In the genomic region with DNA sequence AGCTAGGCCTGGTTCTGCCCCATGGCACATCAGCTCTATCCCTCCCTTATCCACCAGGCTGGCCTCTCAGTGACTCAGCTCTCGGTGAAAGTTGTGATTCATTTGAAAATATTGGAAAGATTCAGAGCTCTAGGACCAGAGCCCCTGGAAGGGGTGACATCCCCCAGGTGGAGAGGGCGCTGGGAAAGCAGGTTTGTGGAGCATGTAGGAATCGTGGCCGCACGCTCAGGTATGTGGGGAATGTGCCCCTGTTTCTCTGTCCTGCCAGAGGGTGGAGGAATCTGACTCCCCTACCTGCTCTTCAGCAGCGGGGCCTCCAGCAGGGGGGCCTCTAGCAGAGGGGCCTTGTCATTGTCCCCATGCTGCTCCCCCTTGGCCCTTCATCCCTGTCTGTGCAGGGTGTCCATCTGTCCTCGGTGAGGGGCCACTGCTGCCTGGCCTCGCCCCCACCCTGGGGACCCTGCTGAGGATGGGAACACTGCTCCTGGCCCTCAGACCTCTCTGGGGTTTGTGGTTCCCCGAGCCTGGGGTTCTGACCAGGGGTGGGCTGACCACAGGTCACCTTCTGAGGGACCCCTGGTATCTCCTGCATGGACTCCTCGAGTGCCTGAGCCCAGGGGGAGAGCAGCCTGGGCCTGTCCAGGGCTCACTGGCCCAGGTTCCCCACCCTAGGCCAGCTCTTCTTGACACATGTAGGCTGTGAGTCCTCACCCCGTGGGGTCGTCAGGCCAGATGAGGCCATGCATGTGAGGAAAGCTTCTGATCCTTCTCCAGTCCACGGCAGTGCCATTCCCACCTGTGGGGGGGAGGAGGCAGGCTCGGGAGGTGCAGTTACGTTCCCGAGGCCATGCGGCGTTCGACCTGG, we compare ENCODE assay signal across 15 cellular contexts. TPM values are rescaled to one million over a fixed set of nuclear protein-coding genes. Genes with fewer than 3 reads are reported as not detected.
DNase-seq lines count a peak whose midpoint lies in the region; ATAC-seq and TF ChIP-seq lines count a peak whose summit lies in the region.
"Had no signal": no experiment of that assay in that cellular context is flagged by ENCODE, and none has a peak within 500 bp of the region (broad histone marks: within the 10 kb centered on the region; RNA-seq: fewer than 3 reads in every experiment).

No MANE protein-coding gene starts in this region.

- intact Hi-C loops in esophagus squamous epithelium (cut with DNase I): loop anchor here (10.0 kb wide), 1 partner anchor 144 kb away; a partner anchor contains a TSS

- no peak overlapping the region for H3K23ac ChIP-seq in H9 (ENCODE audit: insufficient read length, low read depth, low read length)

- H2BK5ac ChIP-seq in H9 (ENCODE audit: insufficient read length, low read length): no peak overlapping the region

- no peaks in the 10 kb centered on the region for H3K79me1 ChIP-seq in H9 (ENCODE audit: insufficient read depth, low read depth, low read length, poor library complexity, severe bottlenecking)

- peaks cover 5% of the 10 kb centered on the region for H3K27me3 Mint-ChIP-seq in H9 (ENCODE audit: low read depth)

- ATAC-seq in GM21528 (IDR thresholded peaks at IDR 0.05; ENCODE audit: low FRiP score, unreplicated experiment): no peak
- ATAC-seq: esophagus mucosa, left lung had no signal

- H2BK15ac ChIP-seq in H9 (ENCODE audit: low read depth, low read length): no peak overlapping the region

- H3K4me2 ChIP-seq in H9 (ENCODE audit: insufficient read depth, insufficient read length, low read length): no peak overlapping the region

- H3K27me3 ChIP-seq in H9 (ENCODE audit: insufficient read depth, low read length) (no peaks in the 10 kb centered on the region), esophagus squamous epithelium (peaks cover 0 to 26% (median 0%) of the 10 kb centered on the region in 4 donors)
- H3K27me3 ChIP-seq: uterus had no signal

- H2AK5ac ChIP-seq in H9 (ENCODE audit: insufficient read length, low read length): no peak overlapping the region

- H3K14ac ChIP-seq in H9 (ENCODE audit: insufficient read depth, low read length): no peak overlapping the region; the same call in 1 of the 2 replicates

- DNase-seq in 8988T (peak; percentile 61), H9 (peak; percentile 80), astrocyte of the spinal cord (ENCODE audit: low read depth, low spot score) (peak; percentile 31), islet precursor cell (peak; percentile 94), NCI-H345 (lab: John Stamatoyannopoulos, UW) (no peak), esophagus squamous epithelium (lab: John Stamatoyannopoulos, UW) (no peak)
- DNase-seq in stimulated activated naive CD4-positive, alpha-beta T cell (lab: John Stamatoyannopoulos, UW): no peak
- DNase-seq: activated CD8-positive, alpha-beta memory T cell treated with anti-CD3 and anti-CD28 coated beads for 24 hours; AML-193; anterior cingulate cortex; left lung; NCI-H524 treated with DMSO at 0.1 percent for 48 hours; uterus had no signal

- H3K4me1 ChIP-seq in H9 (ENCODE audit: insufficient read depth, low read length): no peaks in the 10 kb centered on the region
- H3K4me1 ChIP-seq in esophagus squamous epithelium: peaks cover 0 to 19% (median 0%) of the 10 kb centered on the region in 3 donors
- H3K4me1 ChIP-seq: uterus had no signal

- H2BK12ac ChIP-seq in H9 (ENCODE audit: insufficient read length, low read depth, low read length): no peak overlapping the region

- no peaks in the 10 kb centered on the region; a peak in 1 of 7 replicates for H3K36me3 Mint-ChIP-seq in H9 (ENCODE audit: insufficient read depth in 1 of 3, low read depth in 3 of 3)

- TF ChIP-seq POLR2A in esophagus squamous epithelium (IDR thresholded peaks at IDR 0.05): no peak

- H3K9me3 ChIP-seq in H9 (ENCODE audit: control insufficient read depth, low read depth, low read length) (no peaks in the 10 kb centered on the region), esophagus squamous epithelium (no peaks in the 10 kb centered on the region)
- H3K9me3 ChIP-seq: left lung, uterus had no signal

- H3K9me3 Mint-ChIP-seq in H9: no peaks in the 10 kb centered on the region

- TF ChIP-seq CTCF in H9 (conservative IDR thresholded peaks at IDR 0.05) (no peak), astrocyte of the spinal cord (IDR thresholded peaks at IDR 0.05; ENCODE audit: low read depth, low read length) (no peak), esophagus squamous epithelium (IDR thresholded peaks at IDR 0.05) (no peak)

- H2BK20ac ChIP-seq in H9 (ENCODE audit: low read depth, low read length, poor library complexity, severe bottlenecking): no peak overlapping the region

- no peak overlapping the region for H2BK120ac ChIP-seq in H9 (ENCODE audit: low read depth, low read length, poor library complexity, severe bottlenecking)

- no peak overlapping the region; a peak in 1 of 5 replicates for H3K4me3 Mint-ChIP-seq in H9

- H3K9ac ChIP-seq in H9 (ENCODE audit: extremely low read depth, insufficient read length, low read length): no peak overlapping the region

- H3K27ac ChIP-seq in H9 (ENCODE audit: insufficient read length, low read depth, low read length): no peak overlapping the region
- H3K27ac ChIP-seq in esophagus squamous epithelium: no peak overlapping the region
- H3K27ac ChIP-seq: left lung, uterus had no signal

- H3T11ph ChIP-seq in H9 (ENCODE audit: low read length): no peak overlapping the region

- in situ Hi-C loops in astrocyte of the spinal cord (cut with HindIII; ENCODE audit: low sequenced_read_pairs): loop anchor here (25.0 kb wide), 1 partner anchor 237 kb away; a partner anchor contains a TSS

- no peak overlapping the region for H2AFZ ChIP-seq in H9 (ENCODE audit: low read length)

- peaks cover 3% of the 10 kb centered on the region for H4K20me1 ChIP-seq in H9 (ENCODE audit: control insufficient read depth, insufficient read depth, insufficient read length)

- no peak overlapping the region for H4K8ac ChIP-seq in H9 (replicated peaks; ENCODE audit: insufficient read length, low read depth, low read length)

- peak overlapping the region in 2 of 3 experiments; percentile 88 to 90; a peak in 3 of 7 replicates for H3K27ac Mint-ChIP-seq in H9

- no peak overlapping the region for H3K4ac ChIP-seq in H9 (ENCODE audit: low read depth, low read length)

- WGBS in H9 (ENCODE audit: extremely low coverage, insufficient read length, low lambda C conversion rate): no CpG with 5 or more reads among the region's 19 CpGs
- WGBS in esophagus squamous epithelium, 2 donors: 48 to 68% methylated on average over 6 to 10 of the region's 19 CpGs

- H3K4me3 ChIP-seq in astrocyte of the spinal cord (ENCODE audit: low read depth, low read length): no peak overlapping the region
- no peak overlapping the region for H3K4me3 ChIP-seq in esophagus squamous epithelium
- H3K4me3 ChIP-seq: left lung, uterus had no signal

- H3K56ac ChIP-seq in H9 (ENCODE audit: insufficient read length, low read depth, low read length): no peak overlapping the region

- H3K18ac ChIP-seq in H9 (ENCODE audit: insufficient read length, low read depth, low read length): no peak overlapping the region

- H3K79me2 ChIP-seq in H9 (ENCODE audit: insufficient read depth, low read length): no peaks in the 10 kb centered on the region

- H4K5ac ChIP-seq in H9 (ENCODE audit: insufficient read length, low read depth, low read length): no peak overlapping the region

- peaks cover 10 to 13% of the 10 kb centered on the region in 2 experiments for H3K4me1 Mint-ChIP-seq in H9

- H3K23me2 ChIP-seq in H9 (ENCODE audit: insufficient read length, low read depth, low read length, poor library complexity, severe bottlenecking): no peaks in the 10 kb centered on the region

- H3K36me3 ChIP-seq in esophagus squamous epithelium: no peaks in the 10 kb centered on the region
- H3K36me3 ChIP-seq: left lung, uterus had no signal

- no peak overlapping the region for H4K91ac ChIP-seq in H9 (ENCODE audit: insufficient read length, low read depth, low read length)

RNA-seq across cellular contexts. Expression of a gene that starts 47.5 kb away (rescaled TPM):
- total RNA-seq in H9 (2021) (6.6 and 7.8 TPM in 2 replicates), esophagus squamous epithelium (1 to 10 TPM; 1.7 to 3.1 (median 2.3) TPM)

Comparison
In these comparisons a context has a peak if more than half of its experiments do, and no peak if none do; other contexts are left out.
1. DNase-seq: peak in 8988T (single experiment), H9 (single experiment), astrocyte of the spinal cord (single experiment) and islet precursor cell (single experiment); none in NCI-H345 (single experiment), esophagus squamous epithelium (single experiment) and stimulated activated naive CD4-positive, alpha-beta T cell (0 of 6).